In the genomic region with DNA sequence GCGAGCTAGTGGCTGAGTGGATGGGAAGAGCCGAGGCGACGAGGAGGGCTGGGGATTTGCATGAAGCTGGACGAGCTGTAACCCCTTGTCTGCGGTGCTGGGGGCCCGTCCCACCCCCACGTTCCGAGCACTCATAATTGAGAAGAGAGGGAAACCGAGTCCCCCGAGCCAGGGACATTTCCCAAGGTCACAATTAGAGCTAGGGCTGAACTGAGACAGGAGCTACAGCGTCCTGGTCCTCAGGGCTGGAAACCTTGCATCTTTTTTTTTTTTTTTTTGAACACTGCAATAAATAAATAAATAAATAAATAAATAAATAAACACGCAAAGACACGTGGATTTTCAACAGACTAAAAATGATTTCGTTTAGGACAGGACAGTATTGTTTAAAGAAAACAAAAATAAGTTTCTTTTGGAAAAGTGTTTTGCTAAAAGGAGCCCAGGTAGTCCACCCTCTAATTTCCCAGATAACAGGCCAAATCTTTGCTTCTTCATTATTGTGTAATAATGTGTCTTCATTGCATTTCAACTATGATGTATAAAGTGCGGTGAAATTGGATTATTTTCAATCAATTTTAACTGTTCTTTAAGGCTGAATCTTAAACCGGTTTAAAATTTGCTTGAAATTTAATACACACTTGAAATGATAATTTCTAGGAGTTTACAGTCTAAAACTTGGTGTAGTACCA, we compare ENCODE assay signal across 8 cellular contexts. TPM values are rescaled to one million over a fixed set of nuclear protein-coding genes. Genes with fewer than 3 reads are reported as not detected.
DNase-seq lines count a peak whose midpoint lies in the region; ATAC-seq and TF ChIP-seq lines count a peak whose summit lies in the region.

No MANE protein-coding gene starts in this region.

- ATAC-seq in activated CD4-positive, alpha-beta T cell treated with anti-CD3 and anti-CD28 coated beads for 36 hours, result no peak

- intact Hi-C loops in activated CD4-positive, alpha-beta T cell treated with anti-CD3 and anti-CD28 coated beads for 36 hours (cut with DNase I, micrococcal nuclease), result loop anchor here (2.0 to 5.0 kb wide), 4 partner anchors 67 to 916 kb away; partner anchors contain the start of genes PRR11 (in 1 of the 2) and SKA2 (in 1 of the 2)
- intact Hi-C loops in head of caudate nucleus (cut with DNase I), result loop anchor here (10.0 kb wide), 1 partner anchor 103 kb away; no protein-coding TSS in a partner anchor

- H3K4me1 Mint-ChIP-seq in activated CD4-positive, alpha-beta T cell treated with anti-CD3 and anti-CD28 coated beads for 36 hours, result peaks cover 12% of the 10 kb centered on the region

- POLR2A ChIA-PET in activated CD4-positive, alpha-beta T cell treated with anti-CD3 and anti-CD28 coated beads for 36 hours (lab: Charles Lee), result no interaction called here

- H3K4me3 ChIP-seq in retinal pigment epithelial cell (ENCODE audit: low read length), result peak overlapping the region; percentile 95

- H3K36me3 Mint-ChIP-seq in activated CD4-positive, alpha-beta T cell treated with anti-CD3 and anti-CD28 coated beads for 36 hours (ENCODE audit: low read depth), result no peaks in the 10 kb centered on the region

- DNase-seq in activated CD4-positive, alpha-beta T cell treated with anti-CD3 and anti-CD28 coated beads for 36 hours, result no peak
- DNase-seq in activated CD4-positive, alpha-beta T cell treated with anti-CD3 and anti-CD28 coated beads, Interleukin-2, amount 50 U/mL, for 48 hours, result no peak
- DNase-seq in head of caudate nucleus, result peak in 23 of 42 donors; percentile 18 to 76 (median 53)
- no peak for DNase-seq in retinal pigment epithelial cell (ENCODE audit: low read depth)
- no peak for DNase-seq in NCI-H82 (lab: John Stamatoyannopoulos, UW)
- no peak for DNase-seq in EL
- no peak for DNase-seq in HPDE6-E6E7 (ENCODE audit: extremely low spot score)

- no peak for TF ChIP-seq CTCF in VCaP (conservative IDR thresholded peaks at IDR 0.05)
- TF ChIP-seq CTCF in retinal pigment epithelial cell (conservative IDR thresholded peaks at IDR 0.05; ENCODE audit: low read depth, low read length), result no peak

- H3K27ac Mint-ChIP-seq in activated CD4-positive, alpha-beta T cell treated with anti-CD3 and anti-CD28 coated beads for 36 hours, result peak overlapping the region; percentile 86

- no peaks in the 10 kb centered on the region for H3K9me3 Mint-ChIP-seq in activated CD4-positive, alpha-beta T cell treated with anti-CD3 and anti-CD28 coated beads for 36 hours (ENCODE audit: low read depth)

- peak overlapping the region; percentile 97 for H3K27ac ChIP-seq in VCaP

- H3K27me3 Mint-ChIP-seq in activated CD4-positive, alpha-beta T cell treated with anti-CD3 and anti-CD28 coated beads for 36 hours, result no peaks in the 10 kb centered on the region

- peak overlapping the region; percentile 93 for H3K4me3 Mint-ChIP-seq in activated CD4-positive, alpha-beta T cell treated with anti-CD3 and anti-CD28 coated beads for 36 hours

- CTCF ChIA-PET in activated CD4-positive, alpha-beta T cell treated with anti-CD3 and anti-CD28 coated beads for 36 hours (lab: Charles Lee), result interaction anchor here (1.6 to 2.0 kb wide), 2 partner anchors 8 to 11 kb away, joined by 3 to 17 read pairs; partner anchors contain the start of gene SMG8

RNA-seq across cellular contexts. Expression of gene GDPD1, which starts 1.0 kb away (rescaled TPM):
- 1 to 10 TPM; 2.5 to 2.7 TPM for total RNA-seq in activated CD4-positive, alpha-beta T cell treated with anti-CD3 and anti-CD28 coated beads for 36 hours

RNA-seq across cellular contexts. Expression of gene SMG8, which starts 11.5 kb away (rescaled TPM):
- 10 to 100 TPM; 17.4 to 18.3 TPM for total RNA-seq in activated CD4-positive, alpha-beta T cell treated with anti-CD3 and anti-CD28 coated beads for 36 hours

Comparison
In these comparisons a context has a peak if more than half of its experiments do, and no peak if none do; other contexts are left out.
1. DNase-seq: peak in head of caudate nucleus (23 of 42); none in activated CD4-positive, alpha-beta T cell treated with anti-CD3 and anti-CD28 coated beads for 36 hours (single experiment), activated CD4-positive, alpha-beta T cell treated with anti-CD3 and anti-CD28 coated beads, Interleukin-2, amount 50 U/mL, for 48 hours (0 of 2), retinal pigment epithelial cell (single experiment), NCI-H82 (single experiment), EL (single experiment) and HPDE6-E6E7 (single experiment).